16 cellular contexts compared by ENCODE assay signal in the genomic region with DNA sequence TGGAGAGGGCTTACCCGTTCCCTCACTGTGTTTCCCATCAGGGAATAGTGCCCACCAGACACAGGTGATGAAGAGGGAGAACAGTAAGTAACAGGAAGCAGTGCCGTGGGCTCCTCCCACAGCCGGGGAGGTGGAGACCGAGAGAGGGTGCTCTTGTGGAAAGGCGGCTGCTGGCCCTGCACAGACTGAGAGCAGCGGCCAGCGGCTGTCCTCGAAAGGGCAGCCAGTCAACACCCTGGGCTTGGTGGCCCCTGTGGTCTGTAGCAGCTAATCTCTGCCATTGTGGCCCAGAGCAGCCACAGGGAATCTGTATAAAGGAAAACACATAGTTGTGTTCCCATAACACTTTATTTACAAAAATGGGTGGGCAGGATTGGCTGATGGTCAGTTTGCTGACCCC.
A peak's percentile ranks its signal among the peaks of the same experiment; 100 is the strongest.
DNase-seq lines count a peak whose midpoint lies in the region; ATAC-seq, FAIRE-seq and TF ChIP-seq lines count a peak whose summit lies in the region.
"Had no signal": no experiment of that assay in that cellular context is flagged by ENCODE, and none has a peak within 500 bp of the region (broad histone marks: within the 10 kb centered on the region; RNA-seq: fewer than 3 reads in every experiment).

No MANE protein-coding gene starts in this region.

- no peak for TF ChIP-seq RAD21 in H1 (IDR thresholded peaks at IDR 0.05 in 1 of 2, conservative IDR thresholded peaks at IDR 0.05 in 1 of 2; ENCODE audit: low read depth in 2 of 2, low read length in 2 of 2)

- H3K79me2 ChIP-seq in H1 (ENCODE audit: control insufficient read depth in 1 of 2, insufficient read depth in 2 of 2, low read length in 2 of 2) = no peaks in the 10 kb centered on the region

- no peaks in the 10 kb centered on the region for H3K9me3 Mint-ChIP-seq in WTC11
- no peaks in the 10 kb centered on the region for H3K9me3 Mint-ChIP-seq in stimulated activated naive B cell treated with anti-CD40 and anti-IgM and Interleukin-4, amounts not matched to agents 10 μg/mL and 1 μg/mL and 100 μg/mL, for 72 hours
- H3K9me3 Mint-ChIP-seq: CD14-positive monocyte; CD8-positive, alpha-beta memory T cell; HFFc6 had no signal

- no peak overlapping the region for H3K18ac ChIP-seq in H1 (ENCODE audit: extremely low read depth, low read length)

- H2BK5ac ChIP-seq in H1 (ENCODE audit: low read depth, low read length) = no peak overlapping the region; the same call in 1 of the 2 replicates

- H3K27ac ChIP-seq in H1 (ENCODE audit: low read depth, low read length) (no peak overlapping the region), right atrium auricular region (no peak overlapping the region), stomach (no peak overlapping the region)
- H3K27ac ChIP-seq: A549 had no signal

- H3K4me1 Mint-ChIP-seq in WTC11 = peaks cover 17% of the 10 kb centered on the region
- peaks cover 28 to 29% of the 10 kb centered on the region in 2 donors for H3K4me1 Mint-ChIP-seq in stimulated activated naive B cell treated with anti-CD40 and anti-IgM and Interleukin-4, amounts not matched to agents 10 μg/mL and 1 μg/mL and 100 μg/mL, for 72 hours
- H3K4me1 Mint-ChIP-seq: CD14-positive monocyte had no signal

- H2AFZ ChIP-seq in H1 (ENCODE audit: low read length) = no peak overlapping the region

- H4K20me1 ChIP-seq in H1 (replicated peaks in 1 of 2; ENCODE audit: control insufficient read depth in 1 of 2, insufficient read depth in 2 of 2, low read length in 2 of 2) = peaks cover 1 to 9% of the 10 kb centered on the region in 2 experiments

- no peak overlapping the region for H3K4ac ChIP-seq in H1 (replicated peaks; ENCODE audit: insufficient read length, low read depth, low read length)

- no peaks in the 10 kb centered on the region for H3K9me3 ChIP-seq in H1 (ENCODE audit: insufficient read depth in 2 of 2, low read depth in 1 of 2, low read length in 1 of 2)
- H3K9me3 ChIP-seq in right atrium auricular region = no peaks in the 10 kb centered on the region
- no peaks in the 10 kb centered on the region for H3K9me3 ChIP-seq in stomach
- H3K9me3 ChIP-seq: A549 had no signal

- no peak overlapping the region for H2BK120ac ChIP-seq in H1 (replicated peaks; ENCODE audit: low read depth, low read length)

- no peak overlapping the region for H3K9ac ChIP-seq in H1 (replicated peaks in 1 of 4; ENCODE audit: extremely low read depth in 1 of 4, low read depth in 3 of 4, low read length in 3 of 4)

- POLR2A ChIA-PET in WTC11 (lab: Charles Lee) = no interaction called here
- POLR2A ChIA-PET in H1 (lab: Charles Lee; ENCODE audit: partially characterized antibody) = no interaction called here

- H3K23ac ChIP-seq in H1 (ENCODE audit: insufficient read length) = no peak overlapping the region

- H2BK15ac ChIP-seq in H1 (ENCODE audit: low read length) = no peak overlapping the region

- H2BK12ac ChIP-seq in H1 (ENCODE audit: low read depth, low read length) = no peak overlapping the region

- ATAC-seq in WTC11 = no peak; the same call in 1 of the 2 replicates
- no peak for ATAC-seq in stimulated activated naive B cell treated with anti-CD40 and anti-IgM and Interleukin-4, amounts not matched to agents 10 μg/mL and 1 μg/mL and 100 μg/mL, for 72 hours (replicated peaks)
- ATAC-seq: A549, HepG2 had no signal

- CTCF ChIA-PET in WTC11 (lab: Charles Lee) (no interaction called here), H1 (lab: Charles Lee; ENCODE audit: partially characterized antibody) (no interaction called here)

- no peak for TF ChIP-seq POLR2A in H1 (IDR thresholded peaks at IDR 0.05; ENCODE audit: control extremely low read depth in 1 of 2, low read depth in 2 of 2, low read length in 2 of 2)
- no peak for TF ChIP-seq POLR2A in stomach (IDR thresholded peaks at IDR 0.05)

- peaks cover 0 to 4% (median under 1%) of the 10 kb centered on the region in 4 experiments; a peak in 1 of 7 replicates for H3K4me1 ChIP-seq in H1 (replicated peaks in 1 of 4; ENCODE audit: control insufficient read depth in 3 of 4, insufficient read depth in 4 of 4, low read length in 3 of 4)
- H3K4me1 ChIP-seq in right atrium auricular region = peaks cover 0 to 17% of the 10 kb centered on the region in 2 donors
- peaks cover 0 to 7% (median 0%) of the 10 kb centered on the region in 4 donors for H3K4me1 ChIP-seq in stomach
- H3K4me1 ChIP-seq: A549 had no signal

- H3K56ac ChIP-seq in H1 (replicated peaks; ENCODE audit: insufficient read length, low read depth, low read length) = no peak overlapping the region

- H3K27me3 Mint-ChIP-seq in WTC11 (ENCODE audit: low read depth) = no peaks in the 10 kb centered on the region
- H3K27me3 Mint-ChIP-seq in stimulated activated naive B cell treated with anti-CD40 and anti-IgM and Interleukin-4, amounts not matched to agents 10 μg/mL and 1 μg/mL and 100 μg/mL, for 72 hours = no peaks in the 10 kb centered on the region

- H3K27ac Mint-ChIP-seq in WTC11 = peak overlapping the region; percentile 16
- H3K27ac Mint-ChIP-seq in stimulated activated naive B cell treated with anti-CD40 and anti-IgM and Interleukin-4, amounts not matched to agents 10 μg/mL and 1 μg/mL and 100 μg/mL, for 72 hours = peak overlapping the region; percentile 52
- H3K27ac Mint-ChIP-seq: HFFc6 had no signal

- 82% methylated on average over 8 of the region's 8 CpGs; no CpG with 5 or more reads in 1 of the 2 experiments for WGBS in H1 (ENCODE audit: extremely low coverage in 1 of 2, insufficient coverage in 1 of 2, insufficient read length in 1 of 2, insufficient replicate concordance in 2 of 2, low coverage in 1 of 2, low lambda C conversion rate in 2 of 2, missing lambda C conversion rate in 1 of 2), 2 experiments
- WGBS in stomach, 5 donors = 87 to 93% (median 92%) methylated on average over 8 of the region's 8 CpGs

- peak overlapping the region; percentile 9; the same call in 1 of the 2 replicates for H4K8ac ChIP-seq in H1 (ENCODE audit: extremely low read depth, insufficient read depth, low read length)

- H2AK5ac ChIP-seq in H1 (ENCODE audit: low read depth, low read length) = no peak overlapping the region

- no peaks in the 10 kb centered on the region for H3K23me2 ChIP-seq in H1 (ENCODE audit: low read depth, low read length)

- H3K4me3 ChIP-seq in H1 (ENCODE audit: extremely low read depth in 1 of 4, insufficient read depth in 2 of 4, low read depth in 3 of 4, low read length in 4 of 4) (no peak overlapping the region), right atrium auricular region (no peak overlapping the region), stomach (no peak overlapping the region)
- H3K4me3 ChIP-seq: A549 had no signal

- TF ChIP-seq EP300 in H1 (IDR thresholded peaks at IDR 0.05; ENCODE audit: borderline replicate concordance in 1 of 2, low read depth in 2 of 2, low read length in 2 of 2) (no peak), stomach (IDR thresholded peaks at IDR 0.05) (no peak)

- TF ChIP-seq CTCF in WTC11 (IDR thresholded peaks at IDR 0.05) (no peak), H1 (IDR thresholded peaks at IDR 0.05; ENCODE audit: control extremely low read depth in 1 of 3, insufficient read depth in 1 of 3, low read depth in 1 of 3, low read length in 3 of 3) (no peak), right atrium auricular region (IDR thresholded peaks at IDR 0.05) (no peak), stomach (IDR thresholded peaks at IDR 0.05) (no peak)

- DNase-seq in WTC11 (ENCODE audit: low spot score) (no peak), H1 (ENCODE audit: low read depth in 1 of 2, low spot score in 2 of 2) (no peak), mesenteric fat pad (ENCODE audit: low spot score) (peak; percentile 82), right atrium auricular region (ENCODE audit: low spot score) (no peak), COLO668 (lab: John Stamatoyannopoulos, UW; ENCODE audit: unreplicated experiment) (no peak), stomach (no peak)
- no peak for DNase-seq in stimulated activated naive B cell treated with anti-CD40 and anti-IgM and Interleukin-4, amounts not matched to agents 10 μg/mL and 1 μg/mL and 100 μg/mL, for 72 hours
- DNase-seq: CD8-positive, alpha-beta memory T cell; DMS53; GOT3; HCEC 1CT; HFFc6 had no signal

- no peak overlapping the region for H4K91ac ChIP-seq in H1 (replicated peaks; ENCODE audit: insufficient read length, low read length)

- no peak overlapping the region for H3K4me3 Mint-ChIP-seq in WTC11
- H3K4me3 Mint-ChIP-seq in stimulated activated naive B cell treated with anti-CD40 and anti-IgM and Interleukin-4, amounts not matched to agents 10 μg/mL and 1 μg/mL and 100 μg/mL, for 72 hours = no peak overlapping the region
- H3K4me3 Mint-ChIP-seq: CD14-positive monocyte; CD8-positive, alpha-beta memory T cell; HFFc6 had no signal

- H3K79me1 ChIP-seq in H1 (ENCODE audit: low read depth, low read length) = 0 out of 2 replicates have a peak, but pooled peaks cover 12% of the 10 kb centered on the region

- peaks cover 4% of the 10 kb centered on the region; the same call in 1 of the 2 replicates for H3K36me3 Mint-ChIP-seq in WTC11
- peaks cover 46 to 75% of the 10 kb centered on the region in 2 donors for H3K36me3 Mint-ChIP-seq in stimulated activated naive B cell treated with anti-CD40 and anti-IgM and Interleukin-4, amounts not matched to agents 10 μg/mL and 1 μg/mL and 100 μg/mL, for 72 hours

- H2BK20ac ChIP-seq in H1 (ENCODE audit: low read length) = no peak overlapping the region

- no peak overlapping the region for H4K5ac ChIP-seq in H1 (ENCODE audit: insufficient read length, low read depth, low read length)

- no peak for FAIRE-seq in H1 (lab: Jason Lieb, UNC)
- FAIRE-seq: A549, HepG2, HTR-8/SVneo had no signal

- no peaks in the 10 kb centered on the region for H3K27me3 ChIP-seq in H1 (replicated peaks in 1 of 4; ENCODE audit: control insufficient read depth in 3 of 4, extremely low read depth in 1 of 4, insufficient read depth in 3 of 4, low read length in 3 of 4)
- H3K27me3 ChIP-seq in right atrium auricular region = no peaks in the 10 kb centered on the region
- no peaks in the 10 kb centered on the region for H3K27me3 ChIP-seq in stomach

- H3K36me3 ChIP-seq in H1 (ENCODE audit: control insufficient read depth in 2 of 4, insufficient read depth in 4 of 4, low read length in 3 of 4) (no peaks in the 10 kb centered on the region; a peak in 3 of 8 replicates), right atrium auricular region (no peaks in the 10 kb centered on the region), stomach (peaks cover 0 to 35% (median 24%) of the 10 kb centered on the region in 4 donors)

- no peak overlapping the region for H3K14ac ChIP-seq in H1 (ENCODE audit: insufficient read length)

- intact Hi-C loops in stomach (cut with DNase I; ENCODE audit: low total_unique reads) = no loop called here

- no peak overlapping the region for H3K4me2 ChIP-seq in H1 (ENCODE audit: insufficient read depth in 1 of 2, low read depth in 2 of 2, low read length in 2 of 2)
- H3K4me2 ChIP-seq: A549 had no signal

TF ChIP-seq in WTC11, 78 proteins besides CTCF, POLR2A, EP300 and RAD21 (continues in another document):
- TF ChIP-seq KAT7 (CRISPR knock-in tag; IDR thresholded peaks at IDR 0.05; ENCODE audit: borderline replicate concordance) (no peak), SP1 (CRISPR knock-in tag; conservative IDR thresholded peaks at IDR 0.05) (no peak), PRRX2 (CRISPR knock-in tag; IDR thresholded peaks at IDR 0.05) (no peak)

TF ChIP-seq in H1, 55 proteins besides CTCF, POLR2A, EP300 and RAD21:
- TF ChIP-seq PHF8 (conservative IDR thresholded peaks at IDR 0.05; ENCODE audit: low read depth, low read length) (no peak), HDAC2 (IDR thresholded peaks at IDR 0.05; ENCODE audit: borderline replicate concordance in 1 of 2, low read depth in 2 of 2, low read length in 2 of 2) (no peak)
TF ChIP-seq in H1: peak in this region for 0.
